1 cellular context compared by ENCODE assay signal in genomic region chr2:164622338-164623106, GRCh38.
TF ChIP-seq lines count a peak whose summit lies in the region.

No MANE protein-coding gene starts in this region.

TF ChIP-seq in GM23338, 12 proteins besides CTCF, POLR2A, EP300 and RAD21:
- TF ChIP-seq, protein P1, sequence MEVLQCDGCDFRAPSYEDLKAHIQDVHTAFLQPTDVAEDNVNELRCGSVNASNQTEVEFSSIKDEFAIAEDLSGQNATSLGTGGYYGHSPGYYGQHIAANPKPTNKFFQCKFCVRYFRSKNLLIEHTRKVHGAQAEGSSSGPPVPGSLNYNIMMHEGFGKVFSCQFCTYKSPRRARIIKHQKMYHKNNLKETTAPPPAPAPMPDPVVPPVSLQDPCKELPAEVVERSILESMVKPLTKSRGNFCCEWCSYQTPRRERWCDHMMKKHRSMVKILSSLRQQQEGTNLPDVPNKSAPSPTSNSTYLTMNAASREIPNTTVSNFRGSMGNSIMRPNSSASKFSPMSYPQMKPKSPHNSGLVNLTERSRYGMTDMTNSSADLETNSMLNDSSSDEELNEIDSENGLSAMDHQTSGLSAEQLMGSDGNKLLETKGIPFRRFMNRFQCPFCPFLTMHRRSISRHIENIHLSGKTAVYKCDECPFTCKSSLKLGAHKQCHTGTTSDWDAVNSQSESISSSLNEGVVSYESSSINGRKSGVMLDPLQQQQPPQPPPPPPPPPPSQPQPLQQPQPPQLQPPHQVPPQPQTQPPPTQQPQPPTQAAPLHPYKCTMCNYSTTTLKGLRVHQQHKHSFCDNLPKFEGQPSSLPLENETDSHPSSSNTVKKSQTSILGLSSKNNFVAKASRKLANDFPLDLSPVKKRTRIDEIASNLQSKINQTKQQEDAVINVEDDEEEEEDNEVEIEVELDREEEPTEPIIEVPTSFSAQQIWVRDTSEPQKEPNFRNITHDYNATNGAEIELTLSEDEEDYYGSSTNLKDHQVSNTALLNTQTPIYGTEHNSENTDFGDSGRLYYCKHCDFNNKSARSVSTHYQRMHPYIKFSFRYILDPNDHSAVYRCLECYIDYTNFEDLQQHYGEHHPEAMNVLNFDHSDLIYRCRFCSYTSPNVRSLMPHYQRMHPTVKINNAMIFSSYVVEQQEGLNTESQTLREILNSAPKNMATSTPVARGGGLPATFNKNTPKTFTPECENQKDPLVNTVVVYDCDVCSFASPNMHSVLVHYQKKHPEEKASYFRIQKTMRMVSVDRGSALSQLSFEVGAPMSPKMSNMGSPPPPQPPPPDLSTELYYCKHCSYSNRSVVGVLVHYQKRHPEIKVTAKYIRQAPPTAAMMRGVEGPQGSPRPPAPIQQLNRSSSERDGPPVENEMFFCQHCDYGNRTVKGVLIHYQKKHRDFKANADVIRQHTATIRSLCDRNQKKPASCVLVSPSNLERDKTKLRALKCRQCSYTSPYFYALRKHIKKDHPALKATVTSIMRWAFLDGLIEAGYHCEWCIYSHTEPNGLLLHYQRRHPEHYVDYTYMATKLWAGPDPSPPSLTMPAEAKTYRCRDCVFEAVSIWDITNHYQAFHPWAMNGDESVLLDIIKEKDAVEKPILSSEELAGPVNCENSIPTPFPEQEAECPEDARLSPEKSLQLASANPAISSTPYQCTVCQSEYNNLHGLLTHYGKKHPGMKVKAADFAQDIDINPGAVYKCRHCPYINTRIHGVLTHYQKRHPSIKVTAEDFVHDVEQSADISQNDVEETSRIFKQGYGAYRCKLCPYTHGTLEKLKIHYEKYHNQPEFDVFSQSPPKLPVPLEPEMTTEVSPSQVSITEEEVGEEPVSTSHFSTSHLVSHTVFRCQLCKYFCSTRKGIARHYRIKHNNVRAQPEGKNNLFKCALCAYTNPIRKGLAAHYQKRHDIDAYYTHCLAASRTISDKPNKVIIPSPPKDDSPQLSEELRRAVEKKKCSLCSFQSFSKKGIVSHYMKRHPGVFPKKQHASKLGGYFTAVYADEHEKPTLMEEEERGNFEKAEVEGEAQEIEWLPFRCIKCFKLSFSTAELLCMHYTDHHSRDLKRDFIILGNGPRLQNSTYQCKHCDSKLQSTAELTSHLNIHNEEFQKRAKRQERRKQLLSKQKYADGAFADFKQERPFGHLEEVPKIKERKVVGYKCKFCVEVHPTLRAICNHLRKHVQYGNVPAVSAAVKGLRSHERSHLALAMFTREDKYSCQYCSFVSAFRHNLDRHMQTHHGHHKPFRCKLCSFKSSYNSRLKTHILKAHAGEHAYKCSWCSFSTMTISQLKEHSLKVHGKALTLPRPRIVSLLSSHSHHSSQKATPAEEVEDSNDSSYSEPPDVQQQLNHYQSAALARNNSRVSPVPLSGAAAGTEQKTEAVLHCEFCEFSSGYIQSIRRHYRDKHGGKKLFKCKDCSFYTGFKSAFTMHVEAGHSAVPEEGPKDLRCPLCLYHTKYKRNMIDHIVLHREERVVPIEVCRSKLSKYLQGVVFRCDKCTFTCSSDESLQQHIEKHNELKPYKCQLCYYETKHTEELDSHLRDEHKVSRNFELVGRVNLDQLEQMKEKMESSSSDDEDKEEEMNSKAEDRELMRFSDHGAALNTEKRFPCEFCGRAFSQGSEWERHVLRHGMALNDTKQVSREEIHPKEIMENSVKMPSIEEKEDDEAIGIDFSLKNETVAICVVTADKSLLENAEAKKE (CRISPR knock-in tag; IDR thresholded peaks at IDR 0.05) = no peak
- TF ChIP-seq STAT1 (IDR thresholded peaks at IDR 0.05; ENCODE audit: unreplicated experiment) = no peak
- TF ChIP-seq ETS1 (IDR thresholded peaks at IDR 0.05) = no peak
- no peak for TF ChIP-seq CREB1 (CRISPR knock-in tag; IDR thresholded peaks at IDR 0.05; ENCODE audit: low read depth)
- TF ChIP-seq ZNF114 (CRISPR knock-in tag; IDR thresholded peaks at IDR 0.05) = no peak
- TF ChIP-seq EZH2 (IDR thresholded peaks at IDR 0.05; ENCODE audit: low read depth, unreplicated experiment) = no peak
- TF ChIP-seq EZH2phosphoT487 (IDR thresholded peaks at IDR 0.05; ENCODE audit: unreplicated experiment) = no peak
- TF ChIP-seq, protein P2, sequence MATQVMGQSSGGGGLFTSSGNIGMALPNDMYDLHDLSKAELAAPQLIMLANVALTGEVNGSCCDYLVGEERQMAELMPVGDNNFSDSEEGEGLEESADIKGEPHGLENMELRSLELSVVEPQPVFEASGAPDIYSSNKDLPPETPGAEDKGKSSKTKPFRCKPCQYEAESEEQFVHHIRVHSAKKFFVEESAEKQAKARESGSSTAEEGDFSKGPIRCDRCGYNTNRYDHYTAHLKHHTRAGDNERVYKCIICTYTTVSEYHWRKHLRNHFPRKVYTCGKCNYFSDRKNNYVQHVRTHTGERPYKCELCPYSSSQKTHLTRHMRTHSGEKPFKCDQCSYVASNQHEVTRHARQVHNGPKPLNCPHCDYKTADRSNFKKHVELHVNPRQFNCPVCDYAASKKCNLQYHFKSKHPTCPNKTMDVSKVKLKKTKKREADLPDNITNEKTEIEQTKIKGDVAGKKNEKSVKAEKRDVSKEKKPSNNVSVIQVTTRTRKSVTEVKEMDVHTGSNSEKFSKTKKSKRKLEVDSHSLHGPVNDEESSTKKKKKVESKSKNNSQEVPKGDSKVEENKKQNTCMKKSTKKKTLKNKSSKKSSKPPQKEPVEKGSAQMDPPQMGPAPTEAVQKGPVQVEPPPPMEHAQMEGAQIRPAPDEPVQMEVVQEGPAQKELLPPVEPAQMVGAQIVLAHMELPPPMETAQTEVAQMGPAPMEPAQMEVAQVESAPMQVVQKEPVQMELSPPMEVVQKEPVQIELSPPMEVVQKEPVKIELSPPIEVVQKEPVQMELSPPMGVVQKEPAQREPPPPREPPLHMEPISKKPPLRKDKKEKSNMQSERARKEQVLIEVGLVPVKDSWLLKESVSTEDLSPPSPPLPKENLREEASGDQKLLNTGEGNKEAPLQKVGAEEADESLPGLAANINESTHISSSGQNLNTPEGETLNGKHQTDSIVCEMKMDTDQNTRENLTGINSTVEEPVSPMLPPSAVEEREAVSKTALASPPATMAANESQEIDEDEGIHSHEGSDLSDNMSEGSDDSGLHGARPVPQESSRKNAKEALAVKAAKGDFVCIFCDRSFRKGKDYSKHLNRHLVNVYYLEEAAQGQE (IDR thresholded peaks at IDR 0.05; ENCODE audit: unreplicated experiment) = no peak
- no peak for TF ChIP-seq NANOG (IDR thresholded peaks at IDR 0.05; ENCODE audit: borderline replicate concordance)
- TF ChIP-seq JUNB (IDR thresholded peaks at IDR 0.05; ENCODE audit: unreplicated experiment) = no peak
- TF ChIP-seq POLR2AphosphoS5 (IDR thresholded peaks at IDR 0.05; ENCODE audit: low read depth) = no peak
- TF ChIP-seq ZNF331 (CRISPR knock-in tag; IDR thresholded peaks at IDR 0.05; ENCODE audit: low read depth) = no peak
TF ChIP-seq in GM23338: peak in this region for 0.
